In the genomic region with DNA sequence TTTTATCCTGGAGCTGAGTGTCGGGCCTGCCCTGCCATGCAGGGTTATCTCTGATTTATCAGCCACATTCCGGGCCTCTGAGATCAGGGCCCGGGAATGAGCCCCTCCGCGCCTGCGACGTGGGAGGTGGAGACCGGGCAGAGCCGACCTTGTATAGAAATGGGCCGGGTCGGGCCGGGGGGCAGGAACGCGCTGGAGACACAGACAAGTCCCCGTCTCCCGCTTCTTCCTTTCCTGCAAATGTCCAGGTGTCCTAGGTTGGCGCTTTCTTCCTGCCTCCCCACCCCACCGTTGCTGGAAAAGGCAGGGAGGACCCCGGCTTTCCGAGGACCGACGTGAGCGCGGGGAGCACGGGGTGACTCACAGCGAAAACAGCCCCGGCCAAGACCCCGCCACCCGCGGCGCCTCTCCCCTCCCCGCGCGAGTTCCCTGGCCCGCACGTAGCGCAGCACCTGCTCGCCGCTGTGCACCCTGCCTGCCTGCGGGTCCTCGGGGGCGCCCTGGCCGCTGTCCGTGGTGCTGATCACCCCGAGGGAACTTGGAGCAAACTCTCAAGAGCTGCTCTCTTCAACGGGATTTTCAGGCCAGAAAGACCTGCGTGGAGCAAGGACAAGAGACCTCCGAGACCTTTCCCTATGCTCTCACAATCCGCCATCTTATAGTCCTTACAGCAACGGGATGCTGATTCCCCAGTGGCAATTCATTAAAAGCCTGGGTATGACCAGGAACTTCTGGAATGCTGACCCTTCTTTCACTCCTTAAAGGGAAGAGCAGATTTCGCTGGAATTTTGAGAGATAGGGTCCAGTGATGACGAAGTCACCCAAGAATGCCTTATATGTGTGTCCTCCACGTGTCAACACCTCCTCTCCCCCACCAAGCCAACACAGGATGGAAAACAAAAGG, we compare ENCODE assay signal across 1 cellular context.
A peak's percentile ranks its signal among the peaks of the same experiment; 100 is the strongest.
TF ChIP-seq lines count a peak whose summit lies in the region.

No MANE protein-coding gene starts in this region.

TF ChIP-seq in HepG2, 621 proteins besides CTCF, POLR2A, EP300 and RAD21 (continued from another document and continues in another):
- TF ChIP-seq ZSCAN9 (CRISPR knock-in tag; IDR thresholded peaks at IDR 0.05; ENCODE audit: borderline replicate concordance) (peak; percentile 100), KLF13 (CRISPR knock-in tag; IDR thresholded peaks at IDR 0.05) (peak; percentile 80; the same call in 1 of the 2 replicates), ZNF326 (CRISPR knock-in tag; IDR thresholded peaks at IDR 0.05; ENCODE audit: borderline replicate concordance) (no peak), HNRNPK (IDR thresholded peaks at IDR 0.05; ENCODE audit: low read depth, low read length, poor library complexity, severe bottlenecking) (no peak), ZNF629 (CRISPR knock-in tag; conservative IDR thresholded peaks at IDR 0.05) (peak; percentile 38; the same call in 1 of the 2 replicates), MAFK (conservative IDR thresholded peaks at IDR 0.05 in 1 of 2, IDR thresholded peaks at IDR 0.05 in 1 of 2; ENCODE audit: low read length in 2 of 2) (no peak), CHD4 (IDR thresholded peaks at IDR 0.05; ENCODE audit: borderline replicate concordance, low read length) (no peak), ZFP90 (CRISPR knock-in tag; IDR thresholded peaks at IDR 0.05; ENCODE audit: borderline replicate concordance) (no peak), GATA4 (IDR thresholded peaks at IDR 0.05; ENCODE audit: borderline replicate concordance, low read depth) (no peak), ZNF549 (CRISPR knock-in tag; IDR thresholded peaks at IDR 0.05) (no peak; the same call in 1 of the 2 replicates), RARG (CRISPR knock-in tag; IDR thresholded peaks at IDR 0.05; ENCODE audit: low read depth) (0 out of 2 replicates have a peak, but pooled peaks have one; percentile 44), HNRNPL (IDR thresholded peaks at IDR 0.05; ENCODE audit: low read depth, low read length) (no peak), RELA (CRISPR knock-in tag; IDR thresholded peaks at IDR 0.05) (0 out of 2 replicates have a peak, but pooled peaks have one; percentile 48), SP5 (CRISPR knock-in tag; IDR thresholded peaks at IDR 0.05; ENCODE audit: borderline replicate concordance, low read depth) (peak; percentile 48; the same call in 1 of the 2 replicates), RCOR2 (CRISPR knock-in tag; IDR thresholded peaks at IDR 0.05) (no peak), ZNF44 (CRISPR knock-in tag; IDR thresholded peaks at IDR 0.05) (peak; percentile 76), NCOA5 (CRISPR knock-in tag; IDR thresholded peaks at IDR 0.05) (no peak), JUND (CRISPR knock-in tag; IDR thresholded peaks at IDR 0.05) (peak; percentile 81; the same call in 1 of the 2 replicates), FOXC1 (CRISPR knock-in tag; IDR thresholded peaks at IDR 0.05; ENCODE audit: borderline replicate concordance) (peak; percentile 95), ZFP37 (CRISPR knock-in tag; IDR thresholded peaks at IDR 0.05; ENCODE audit: borderline replicate concordance) (peak; percentile 99), EEA1 (CRISPR knock-in tag; IDR thresholded peaks at IDR 0.05; ENCODE audit: borderline replicate concordance) (peak; percentile 96), ZNF460 (CRISPR knock-in tag; IDR thresholded peaks at IDR 0.05; ENCODE audit: borderline replicate concordance) (no peak; the same call in 1 of the 2 replicates), STAG1 (CRISPR knock-in tag; IDR thresholded peaks at IDR 0.05) (peak; percentile 47), ZNF496 (CRISPR knock-in tag; IDR thresholded peaks at IDR 0.05; ENCODE audit: insufficient replicate concordance) (no peak), ZNF749 (CRISPR knock-in tag; IDR thresholded peaks at IDR 0.05; ENCODE audit: borderline replicate concordance) (peak; percentile 97), ZNF354B (CRISPR knock-in tag; IDR thresholded peaks at IDR 0.05) (no peak), THAP11 (CRISPR knock-in tag; IDR thresholded peaks at IDR 0.05) (peak; percentile 78), MEF2D (CRISPR knock-in tag; IDR thresholded peaks at IDR 0.05) (peak; percentile 69; the same call in 1 of the 2 replicates), DPF2 (CRISPR knock-in tag; IDR thresholded peaks at IDR 0.05; ENCODE audit: borderline replicate concordance, low read depth) (no peak), ZNF224 (CRISPR knock-in tag; IDR thresholded peaks at IDR 0.05) (no peak), NFATC3 (CRISPR knock-in tag; IDR thresholded peaks at IDR 0.05) (peak; percentile 52; the same call in 1 of the 2 replicates), ZNF296 (CRISPR knock-in tag; conservative IDR thresholded peaks at IDR 0.05) (peak; percentile 98), NR2F6 (IDR thresholded peaks at IDR 0.05) (no peak), NR2F6 (CRISPR knock-in tag; IDR thresholded peaks at IDR 0.05) (peak; percentile 76), SCMH1 (CRISPR knock-in tag; IDR thresholded peaks at IDR 0.05; ENCODE audit: borderline replicate concordance) (no peak), ZNF747 (CRISPR knock-in tag; IDR thresholded peaks at IDR 0.05; ENCODE audit: borderline replicate concordance) (no peak; the same call in 1 of the 2 replicates), ATRX (CRISPR knock-in tag; IDR thresholded peaks at IDR 0.05; ENCODE audit: borderline replicate concordance) (no peak; the same call in 1 of the 2 replicates), ZNF383 (CRISPR knock-in tag; IDR thresholded peaks at IDR 0.05; ENCODE audit: borderline replicate concordance) (no peak), BCL6 (CRISPR knock-in tag; IDR thresholded peaks at IDR 0.05) (peak; percentile 73), SP4 (CRISPR knock-in tag; IDR thresholded peaks at IDR 0.05) (peak; percentile 81), RFXAP (CRISPR knock-in tag; IDR thresholded peaks at IDR 0.05; ENCODE audit: borderline replicate concordance) (peak; percentile 92), SMC3 (IDR thresholded peaks at IDR 0.05; ENCODE audit: low read length) (no peak), ZFX (CRISPR knock-in tag; IDR thresholded peaks at IDR 0.05; ENCODE audit: low read depth) (peak; percentile 54)
- TF ChIP-seq, protein P1, sequence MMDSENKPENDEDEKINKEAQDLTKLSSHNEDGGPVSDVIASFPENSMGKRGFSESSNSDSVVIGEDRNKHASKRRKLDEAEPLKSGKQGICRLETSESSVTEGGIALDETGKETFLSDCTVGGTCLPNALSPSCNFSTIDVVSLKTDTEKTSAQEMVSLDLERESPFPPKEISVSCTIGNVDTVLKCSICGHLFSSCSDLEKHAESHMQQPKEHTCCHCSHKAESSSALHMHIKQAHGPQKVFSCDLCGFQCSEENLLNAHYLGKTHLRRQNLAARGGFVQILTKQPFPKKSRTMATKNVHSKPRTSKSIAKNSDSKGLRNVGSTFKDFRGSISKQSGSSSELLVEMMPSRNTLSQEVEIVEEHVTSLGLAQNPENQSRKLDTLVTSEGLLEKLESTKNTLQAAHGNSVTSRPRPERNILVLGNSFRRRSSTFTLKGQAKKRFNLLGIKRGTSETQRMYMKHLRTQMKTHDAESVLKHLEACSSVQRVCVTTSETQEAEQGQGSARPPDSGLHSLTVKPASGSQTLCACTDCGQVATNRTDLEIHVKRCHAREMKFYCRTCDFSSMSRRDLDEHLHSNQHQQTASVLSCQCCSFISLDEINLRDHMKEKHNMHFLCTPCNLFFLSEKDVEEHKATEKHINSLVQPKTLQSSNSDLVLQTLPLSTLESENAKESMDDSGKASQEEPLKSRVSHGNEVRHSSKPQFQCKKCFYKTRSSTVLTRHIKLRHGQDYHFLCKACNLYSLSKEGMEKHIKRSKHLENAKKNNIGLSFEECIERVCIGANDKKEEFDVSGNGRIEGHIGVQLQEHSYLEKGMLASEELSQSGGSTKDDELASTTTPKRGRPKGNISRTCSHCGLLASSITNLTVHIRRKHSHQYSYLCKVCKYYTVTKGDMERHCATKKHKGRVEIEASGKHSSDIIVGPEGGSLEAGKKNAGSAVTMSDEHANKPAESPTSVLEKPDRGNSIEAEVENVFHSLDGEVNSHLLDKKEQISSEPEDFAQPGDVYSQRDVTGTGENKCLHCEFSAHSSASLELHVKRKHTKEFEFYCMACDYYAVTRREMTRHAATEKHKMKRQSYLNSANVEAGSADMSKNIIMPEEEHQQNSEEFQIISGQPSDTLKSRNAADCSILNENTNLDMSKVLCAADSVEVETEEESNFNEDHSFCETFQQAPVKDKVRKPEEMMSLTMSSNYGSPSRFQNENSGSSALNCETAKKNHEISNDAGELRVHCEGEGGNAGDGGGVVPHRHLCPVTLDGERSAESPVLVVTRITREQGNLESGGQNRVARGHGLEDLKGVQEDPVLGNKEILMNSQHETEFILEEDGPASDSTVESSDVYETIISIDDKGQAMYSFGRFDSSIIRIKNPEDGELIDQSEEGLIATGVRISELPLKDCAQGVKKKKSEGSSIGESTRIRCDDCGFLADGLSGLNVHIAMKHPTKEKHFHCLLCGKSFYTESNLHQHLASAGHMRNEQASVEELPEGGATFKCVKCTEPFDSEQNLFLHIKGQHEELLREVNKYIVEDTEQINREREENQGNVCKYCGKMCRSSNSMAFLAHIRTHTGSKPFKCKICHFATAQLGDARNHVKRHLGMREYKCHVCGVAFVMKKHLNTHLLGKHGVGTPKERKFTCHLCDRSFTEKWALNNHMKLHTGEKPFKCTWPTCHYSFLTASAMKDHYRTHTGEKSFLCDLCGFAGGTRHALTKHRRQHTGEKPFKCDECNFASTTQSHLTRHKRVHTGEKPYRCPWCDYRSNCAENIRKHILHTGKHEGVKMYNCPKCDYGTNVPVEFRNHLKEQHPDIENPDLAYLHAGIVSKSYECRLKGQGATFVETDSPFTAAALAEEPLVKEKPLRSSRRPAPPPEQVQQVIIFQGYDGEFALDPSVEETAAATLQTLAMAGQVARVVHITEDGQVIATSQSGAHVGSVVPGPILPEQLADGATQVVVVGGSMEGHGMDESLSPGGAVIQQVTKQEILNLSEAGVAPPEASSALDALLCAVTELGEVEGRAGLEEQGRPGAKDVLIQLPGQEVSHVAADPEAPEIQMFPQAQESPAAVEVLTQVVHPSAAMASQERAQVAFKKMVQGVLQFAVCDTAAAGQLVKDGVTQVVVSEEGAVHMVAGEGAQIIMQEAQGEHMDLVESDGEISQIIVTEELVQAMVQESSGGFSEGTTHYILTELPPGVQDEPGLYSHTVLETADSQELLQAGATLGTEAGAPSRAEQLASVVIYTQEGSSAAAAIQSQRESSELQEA (CRISPR knock-in tag; IDR thresholded peaks at IDR 0.05; ENCODE audit: not compliant biosample characterization), result peak; percentile 46
- TF ChIP-seq, protein P2, sequence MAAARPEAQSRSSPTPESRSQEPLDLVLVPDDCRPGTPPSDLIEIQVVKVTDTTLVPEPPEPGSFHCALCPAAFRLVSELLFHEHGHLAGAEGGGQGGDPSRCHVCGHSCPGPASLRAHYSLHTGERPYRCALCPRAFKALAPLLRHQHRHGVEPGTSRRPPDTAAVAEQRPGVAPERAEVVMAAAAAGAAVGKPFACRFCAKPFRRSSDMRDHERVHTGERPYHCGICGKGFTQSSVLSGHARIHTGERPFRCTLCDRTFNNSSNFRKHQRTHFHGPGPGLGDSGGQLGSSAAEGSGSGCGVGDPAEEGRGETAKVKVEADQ (CRISPR knock-in tag; IDR thresholded peaks at IDR 0.05; ENCODE audit: borderline replicate concordance), result peak; percentile 94; the same call in 1 of the 2 replicates
- TF ChIP-seq, protein P3, sequence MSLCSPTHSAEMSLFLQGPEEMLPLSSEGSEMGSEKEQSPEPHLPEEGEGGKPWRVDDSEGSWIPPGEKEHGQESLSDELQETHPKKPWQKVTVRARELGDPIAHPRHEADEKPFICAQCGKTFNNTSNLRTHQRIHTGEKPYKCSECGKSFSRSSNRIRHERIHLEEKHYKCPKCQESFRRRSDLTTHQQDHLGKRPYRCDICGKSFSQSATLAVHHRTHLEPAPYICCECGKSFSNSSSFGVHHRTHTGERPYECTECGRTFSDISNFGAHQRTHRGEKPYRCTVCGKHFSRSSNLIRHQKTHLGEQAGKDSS (CRISPR knock-in tag; IDR thresholded peaks at IDR 0.05; ENCODE audit: borderline replicate concordance, low read depth), result peak; percentile 95; the same call in 1 of the 2 replicates
- TF ChIP-seq, protein P4, sequence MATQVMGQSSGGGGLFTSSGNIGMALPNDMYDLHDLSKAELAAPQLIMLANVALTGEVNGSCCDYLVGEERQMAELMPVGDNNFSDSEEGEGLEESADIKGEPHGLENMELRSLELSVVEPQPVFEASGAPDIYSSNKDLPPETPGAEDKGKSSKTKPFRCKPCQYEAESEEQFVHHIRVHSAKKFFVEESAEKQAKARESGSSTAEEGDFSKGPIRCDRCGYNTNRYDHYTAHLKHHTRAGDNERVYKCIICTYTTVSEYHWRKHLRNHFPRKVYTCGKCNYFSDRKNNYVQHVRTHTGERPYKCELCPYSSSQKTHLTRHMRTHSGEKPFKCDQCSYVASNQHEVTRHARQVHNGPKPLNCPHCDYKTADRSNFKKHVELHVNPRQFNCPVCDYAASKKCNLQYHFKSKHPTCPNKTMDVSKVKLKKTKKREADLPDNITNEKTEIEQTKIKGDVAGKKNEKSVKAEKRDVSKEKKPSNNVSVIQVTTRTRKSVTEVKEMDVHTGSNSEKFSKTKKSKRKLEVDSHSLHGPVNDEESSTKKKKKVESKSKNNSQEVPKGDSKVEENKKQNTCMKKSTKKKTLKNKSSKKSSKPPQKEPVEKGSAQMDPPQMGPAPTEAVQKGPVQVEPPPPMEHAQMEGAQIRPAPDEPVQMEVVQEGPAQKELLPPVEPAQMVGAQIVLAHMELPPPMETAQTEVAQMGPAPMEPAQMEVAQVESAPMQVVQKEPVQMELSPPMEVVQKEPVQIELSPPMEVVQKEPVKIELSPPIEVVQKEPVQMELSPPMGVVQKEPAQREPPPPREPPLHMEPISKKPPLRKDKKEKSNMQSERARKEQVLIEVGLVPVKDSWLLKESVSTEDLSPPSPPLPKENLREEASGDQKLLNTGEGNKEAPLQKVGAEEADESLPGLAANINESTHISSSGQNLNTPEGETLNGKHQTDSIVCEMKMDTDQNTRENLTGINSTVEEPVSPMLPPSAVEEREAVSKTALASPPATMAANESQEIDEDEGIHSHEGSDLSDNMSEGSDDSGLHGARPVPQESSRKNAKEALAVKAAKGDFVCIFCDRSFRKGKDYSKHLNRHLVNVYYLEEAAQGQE (IDR thresholded peaks at IDR 0.05; ENCODE audit: borderline replicate concordance in 1 of 2, low read depth in 1 of 2, low read length in 2 of 2), result peak; percentile 99 to 100
- TF ChIP-seq, protein P5, sequence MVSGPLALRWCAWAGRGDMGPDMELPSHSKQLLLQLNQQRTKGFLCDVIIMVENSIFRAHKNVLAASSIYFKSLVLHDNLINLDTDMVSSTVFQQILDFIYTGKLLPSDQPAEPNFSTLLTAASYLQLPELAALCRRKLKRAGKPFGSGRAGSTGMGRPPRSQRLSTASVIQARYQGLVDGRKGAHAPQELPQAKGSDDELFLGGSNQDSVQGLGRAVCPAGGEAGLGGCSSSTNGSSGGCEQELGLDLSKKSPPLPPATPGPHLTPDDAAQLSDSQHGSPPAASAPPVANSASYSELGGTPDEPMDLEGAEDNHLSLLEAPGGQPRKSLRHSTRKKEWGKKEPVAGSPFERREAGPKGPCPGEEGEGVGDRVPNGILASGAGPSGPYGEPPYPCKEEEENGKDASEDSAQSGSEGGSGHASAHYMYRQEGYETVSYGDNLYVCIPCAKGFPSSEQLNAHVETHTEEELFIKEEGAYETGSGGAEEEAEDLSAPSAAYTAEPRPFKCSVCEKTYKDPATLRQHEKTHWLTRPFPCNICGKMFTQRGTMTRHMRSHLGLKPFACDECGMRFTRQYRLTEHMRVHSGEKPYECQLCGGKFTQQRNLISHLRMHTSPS (CRISPR knock-in tag; IDR thresholded peaks at IDR 0.05; ENCODE audit: low read depth), result no peak
